Comparison of ENCODE assay signal across 14 cellular contexts in the genomic region with DNA sequence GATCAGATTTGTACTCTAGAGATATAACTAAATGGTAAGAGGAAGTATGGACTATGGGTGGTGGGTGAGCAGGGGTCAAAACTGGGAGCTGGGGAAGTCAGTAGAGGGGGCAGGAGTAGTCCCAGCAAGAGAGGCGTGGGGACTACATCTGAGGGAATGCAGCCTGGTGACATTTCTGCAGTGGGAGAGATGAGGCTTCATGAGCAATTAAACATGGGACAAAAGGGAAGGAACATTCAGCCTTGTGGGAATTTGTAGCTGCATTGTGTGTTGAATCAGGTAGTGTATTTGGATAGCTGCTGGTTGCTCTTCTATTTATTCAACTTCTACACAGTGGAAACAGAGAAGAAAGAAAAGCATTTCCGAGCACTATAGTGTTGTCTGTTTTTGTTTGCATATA. TPM values are rescaled to one million over a fixed set of nuclear protein-coding genes. Genes with fewer than 3 reads are reported as not detected.
A peak's percentile ranks its signal among the peaks of the same experiment; 100 is the strongest.
DNase-seq lines count a peak whose midpoint lies in the region; ATAC-seq and TF ChIP-seq lines count a peak whose summit lies in the region.
"Had no signal": no experiment of that assay in that cellular context is flagged by ENCODE, and none has a peak within 500 bp of the region (broad histone marks: within the 10 kb centered on the region; RNA-seq: fewer than 3 reads in every experiment).

No MANE protein-coding gene starts in this region.

- H4K8ac ChIP-seq in trophoblast cell (ENCODE audit: low read depth, low read length): no peak overlapping the region

- intact Hi-C loops in dendritic cell treated with granulocyte-macrophage colony-stimulating factor and Interleukin-4, amounts not matched to agents 40 ng/mL and 50 ng/mL, for 4 days (cut with micrococcal nuclease): no loop called here
- intact Hi-C loops in ovary (cut with DNase I): loop anchor here in 1 of 4 donors (1.0 kb wide), 1 partner anchor 49 kb away; no protein-coding TSS in a partner anchor

- H3K4me1 ChIP-seq in trophoblast cell (ENCODE audit: control insufficient read depth in 1 of 2, insufficient read depth in 2 of 2, low read length in 2 of 2) (peaks cover 4 to 9% of the 10 kb centered on the region in 2 experiments), ovary (ENCODE audit: insufficient read depth) (peaks cover 11% of the 10 kb centered on the region)

- ATAC-seq in GM18909 (IDR thresholded peaks at IDR 0.05; ENCODE audit: poor library complexity, unreplicated experiment) (no peak), GM18858 (IDR thresholded peaks at IDR 0.05; ENCODE audit: unreplicated experiment) (no peak)
- ATAC-seq: pancreas had no signal

- WGBS in trophoblast cell (ENCODE audit: extremely low coverage, insufficient coverage, insufficient read length): no CpG with 5 or more reads among the region's 2 CpGs
- 94 to 98% (median 96%) methylated on average over 2 of the region's 2 CpGs for WGBS in ovary, 3 donors

- no peak overlapping the region for H4K91ac ChIP-seq in trophoblast cell (ENCODE audit: low read depth, low read length)

- H3K4me3 Mint-ChIP-seq in activated T-cell treated with anti-CD3 and anti-CD28 coated beads, Interleukin-2, amount 50 U/mL, for 24 hours: peak overlapping the region; percentile 15
- H3K4me3 Mint-ChIP-seq in dendritic cell treated with granulocyte-macrophage colony-stimulating factor and Interleukin-4, amounts not matched to agents 40 ng/mL and 50 ng/mL, for 4 days: no peak overlapping the region

- H2BK5ac ChIP-seq in trophoblast cell (ENCODE audit: low read depth, low read length, poor library complexity): no peak overlapping the region

- no peak for DNase-seq in activated T-cell treated with anti-CD3 and anti-CD28 coated beads, Interleukin-2, amount 50 U/mL, for 24 hours
- no peak for DNase-seq in activated T-cell treated with anti-CD3 and anti-CD28 coated beads, Interleukin-2, amount 50 U/mL, for 48 hours
- DNase-seq in trophoblast cell: peak; percentile 70 to 85
- no peak for DNase-seq in ovary
- DNase-seq: activated T-cell treated with anti-CD3 and anti-CD28 coated beads, Interleukin-2, amount 50 U/mL, for 1 hour; cortex of kidney; mesenchymal stem cell; NCI-H82; pancreas; uterus had no signal

- no peaks in the 10 kb centered on the region for H3K9me3 ChIP-seq in trophoblast cell (ENCODE audit: insufficient read depth, low read depth, low read length)
- H3K9me3 ChIP-seq in ovary: no peaks in the 10 kb centered on the region
- H3K9me3 ChIP-seq: pancreas, uterus had no signal

- no peak overlapping the region for H3K4ac ChIP-seq in trophoblast cell (ENCODE audit: low read depth, low read length)

- H2BK12ac ChIP-seq in trophoblast cell (ENCODE audit: low read length): no peak overlapping the region

- no peak overlapping the region for H3K23ac ChIP-seq in trophoblast cell (ENCODE audit: low read length)

- no peak for TF ChIP-seq RAD21 in Ishikawa (IDR thresholded peaks at IDR 0.05; ENCODE audit: low read depth)

- no peak overlapping the region for H2BK120ac ChIP-seq in trophoblast cell (ENCODE audit: insufficient read depth, low read length, poor library complexity)

- TF ChIP-seq CTCF in ovary (IDR thresholded peaks at IDR 0.05): no peak

- H3K18ac ChIP-seq in trophoblast cell (ENCODE audit: low read length): no peak overlapping the region

- no peak overlapping the region for H2AK5ac ChIP-seq in trophoblast cell (ENCODE audit: low read length)

- H3K27ac ChIP-seq in trophoblast cell (ENCODE audit: low read depth, low read length) (no peak overlapping the region), ovary (no peak overlapping the region)
- H3K27ac ChIP-seq: pancreas, uterus had no signal

- H3K9me3 Mint-ChIP-seq in activated T-cell treated with anti-CD3 and anti-CD28 coated beads, Interleukin-2, amount 50 U/mL, for 24 hours: no peaks in the 10 kb centered on the region
- no peaks in the 10 kb centered on the region for H3K9me3 Mint-ChIP-seq in dendritic cell treated with granulocyte-macrophage colony-stimulating factor and Interleukin-4, amounts not matched to agents 40 ng/mL and 50 ng/mL, for 4 days

- H3K14ac ChIP-seq in trophoblast cell (ENCODE audit: low read length): no peak overlapping the region

- no peak for TF ChIP-seq EP300 in Ishikawa (IDR thresholded peaks at IDR 0.05; ENCODE audit: borderline replicate concordance)
- no peak for TF ChIP-seq EP300 in ovary (IDR thresholded peaks at IDR 0.05)

- no peak overlapping the region for H2AFZ ChIP-seq in trophoblast cell (ENCODE audit: insufficient read depth, low read length, poor library complexity)

- no peaks in the 10 kb centered on the region for H3K27me3 Mint-ChIP-seq in activated T-cell treated with anti-CD3 and anti-CD28 coated beads, Interleukin-2, amount 50 U/mL, for 24 hours
- no peaks in the 10 kb centered on the region for H3K27me3 Mint-ChIP-seq in dendritic cell treated with granulocyte-macrophage colony-stimulating factor and Interleukin-4, amounts not matched to agents 40 ng/mL and 50 ng/mL, for 4 days

- H3K9ac ChIP-seq in trophoblast cell (ENCODE audit: low read length): no peak overlapping the region

- H3K4me3 ChIP-seq in trophoblast cell (ENCODE audit: low read depth, low read length): no peak overlapping the region
- no peak overlapping the region for H3K4me3 ChIP-seq in ovary
- H3K4me3 ChIP-seq: pancreas, uterus had no signal

- peaks cover 69% of the 10 kb centered on the region for H3K4me1 Mint-ChIP-seq in activated T-cell treated with anti-CD3 and anti-CD28 coated beads, Interleukin-2, amount 50 U/mL, for 24 hours (ENCODE audit: low read depth)
- peaks cover 41% of the 10 kb centered on the region for H3K4me1 Mint-ChIP-seq in dendritic cell treated with granulocyte-macrophage colony-stimulating factor and Interleukin-4, amounts not matched to agents 40 ng/mL and 50 ng/mL, for 4 days (ENCODE audit: low read depth)

- peaks cover 73% of the 10 kb centered on the region for H3K36me3 Mint-ChIP-seq in activated T-cell treated with anti-CD3 and anti-CD28 coated beads, Interleukin-2, amount 50 U/mL, for 24 hours (ENCODE audit: low read depth)
- H3K36me3 Mint-ChIP-seq in dendritic cell treated with granulocyte-macrophage colony-stimulating factor and Interleukin-4, amounts not matched to agents 40 ng/mL and 50 ng/mL, for 4 days (ENCODE audit: low read depth): peaks cover 65% of the 10 kb centered on the region

- H3K27ac Mint-ChIP-seq in activated T-cell treated with anti-CD3 and anti-CD28 coated beads, Interleukin-2, amount 50 U/mL, for 24 hours: peak overlapping the region; percentile 65
- H3K27ac Mint-ChIP-seq in dendritic cell treated with granulocyte-macrophage colony-stimulating factor and Interleukin-4, amounts not matched to agents 40 ng/mL and 50 ng/mL, for 4 days: peak overlapping the region; percentile 2

- no peak for TF ChIP-seq POLR2A in ovary (IDR thresholded peaks at IDR 0.05)

- H3K36me3 ChIP-seq in trophoblast cell (ENCODE audit: control insufficient read depth in 1 of 2, insufficient read depth in 2 of 2, low read length in 2 of 2) (peaks cover 6% of the 10 kb centered on the region in 2 experiments), ovary (no peaks in the 10 kb centered on the region)
- H3K36me3 ChIP-seq: uterus had no signal

- H3K27me3 ChIP-seq in trophoblast cell (ENCODE audit: insufficient read depth, low read length) (no peaks in the 10 kb centered on the region), ovary (no peaks in the 10 kb centered on the region)
- H3K27me3 ChIP-seq: pancreas, uterus had no signal

- H4K12ac ChIP-seq in trophoblast cell (ENCODE audit: low read depth, low read length): no peak overlapping the region

- H3K4me2 ChIP-seq in trophoblast cell (ENCODE audit: low read length): no peak overlapping the region

- H3K79me2 ChIP-seq in trophoblast cell (ENCODE audit: control insufficient read depth, insufficient read depth, low read length, poor library complexity): peaks cover 9% of the 10 kb centered on the region

- H3K79me1 ChIP-seq in trophoblast cell (ENCODE audit: low read length): peaks cover 9% of the 10 kb centered on the region

TF ChIP-seq in Ishikawa, 13 proteins besides CTCF, POLR2A, EP300 and RAD21:
- TF ChIP-seq TEAD4 (IDR thresholded peaks at IDR 0.05) (peak; percentile 49), NFIC (IDR thresholded peaks at IDR 0.05) (no peak), CEBPB (IDR thresholded peaks at IDR 0.05) (no peak)
- TF ChIP-seq, protein P1, sequence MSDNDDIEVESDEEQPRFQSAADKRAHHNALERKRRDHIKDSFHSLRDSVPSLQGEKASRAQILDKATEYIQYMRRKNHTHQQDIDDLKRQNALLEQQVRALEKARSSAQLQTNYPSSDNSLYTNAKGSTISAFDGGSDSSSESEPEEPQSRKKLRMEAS (IDR thresholded peaks at IDR 0.05): no peak

RNA-seq across cellular contexts. Expression of gene CNOT11, which starts 3.6 kb away (rescaled TPM):
- 48.6 and 51.0 TPM in 2 replicates for polyA plus RNA-seq in trophoblast cell (2013)
- total RNA-seq in ovary: 10 to 100 TPM; 17.6 to 26.9 (median 21.0) TPM
- 10 to 100 TPM; 11.5 to 55.1 TPM for polyA plus RNA-seq in ovary

RNA-seq across cellular contexts. Expression of gene RNF149, which starts 52.2 kb away (rescaled TPM):
- 52.8 and 58.2 TPM in 2 replicates for polyA plus RNA-seq in trophoblast cell (2013)
- 10 to 100 TPM; 28.1 to 62.5 (median 45.3) TPM for total RNA-seq in ovary
- 10 to 100 TPM; 20.3 to 45.7 TPM for polyA plus RNA-seq in ovary

Comparison
In these comparisons a context has a peak if more than half of its experiments do, and no peak if none do; other contexts are left out.
1. DNase-seq: peak in trophoblast cell (2 of 2); none in activated T-cell treated with anti-CD3 and anti-CD28 coated beads, Interleukin-2, amount 50 U/mL, for 24 hours (single experiment), activated T-cell treated with anti-CD3 and anti-CD28 coated beads, Interleukin-2, amount 50 U/mL, for 48 hours (0 of 2) and ovary (0 of 5).